ENCODE assay signal across 1 cellular context in genomic region chr17:82494236-82495055, GRCh38.
TF ChIP-seq lines count a peak whose summit lies in the region.

No MANE protein-coding gene starts in this region.

TF ChIP-seq in HepG2, 621 proteins besides CTCF, POLR2A, EP300 and RAD21 (continued from another document and continues in another):
- TF ChIP-seq HIC2 (CRISPR knock-in tag; IDR thresholded peaks at IDR 0.05; ENCODE audit: low read depth) (peak; percentile 89), THYN1 (CRISPR knock-in tag; IDR thresholded peaks at IDR 0.05; ENCODE audit: borderline replicate concordance, low read depth) (no peak), ZSCAN9 (CRISPR knock-in tag; IDR thresholded peaks at IDR 0.05; ENCODE audit: borderline replicate concordance) (peak; percentile 90), REPIN1 (CRISPR knock-in tag; IDR thresholded peaks at IDR 0.05; ENCODE audit: borderline replicate concordance, low read depth) (peak; percentile 99), TBX3 (IDR thresholded peaks at IDR 0.05; ENCODE audit: borderline replicate concordance) (peak; percentile 50; the same call in 1 of the 2 replicates), ZFP36L1 (CRISPR knock-in tag; IDR thresholded peaks at IDR 0.05) (0 out of 2 replicates have a peak, but pooled peaks have one; percentile 57), ZNF616 (CRISPR knock-in tag; IDR thresholded peaks at IDR 0.05; ENCODE audit: low read depth) (peak; percentile 25; the same call in 1 of the 2 replicates), SMAD3 (CRISPR knock-in tag; IDR thresholded peaks at IDR 0.05) (peak; percentile 95), CCAR2 (optimal IDR thresholded peaks at IDR 0.05; ENCODE audit: low read depth, low read length) (peak; percentile 97), ZFP62 (CRISPR knock-in tag; IDR thresholded peaks at IDR 0.05) (no peak), MIER3 (CRISPR knock-in tag; IDR thresholded peaks at IDR 0.05; ENCODE audit: borderline replicate concordance) (peak; percentile 98), ZNF281 (CRISPR knock-in tag; IDR thresholded peaks at IDR 0.05; ENCODE audit: borderline replicate concordance) (peak; percentile 58; the same call in 1 of the 2 replicates), TBL1XR1 (IDR thresholded peaks at IDR 0.05; ENCODE audit: borderline replicate concordance, low read length, partially characterized antibody) (no peak), ZNF550 (CRISPR knock-in tag; IDR thresholded peaks at IDR 0.05; ENCODE audit: borderline replicate concordance) (0 out of 2 replicates have a peak, but pooled peaks have one; percentile 46), ZNF776 (CRISPR knock-in tag; IDR thresholded peaks at IDR 0.05) (no peak; the same call in 1 of the 2 replicates), DPF2 (CRISPR knock-in tag; IDR thresholded peaks at IDR 0.05; ENCODE audit: borderline replicate concordance, low read depth) (peak; percentile 27; the same call in 1 of the 2 replicates), IRX3 (CRISPR knock-in tag; IDR thresholded peaks at IDR 0.05; ENCODE audit: borderline replicate concordance, low read depth) (peak; percentile 66; the same call in 1 of the 2 replicates), JUNB (CRISPR knock-in tag; IDR thresholded peaks at IDR 0.05; ENCODE audit: borderline replicate concordance) (no peak), U2AF1 (optimal IDR thresholded peaks at IDR 0.05; ENCODE audit: low read depth, low read length) (no peak), ZNF292 (CRISPR knock-in tag; IDR thresholded peaks at IDR 0.05; ENCODE audit: borderline replicate concordance, low read depth) (peak; percentile 24; the same call in 1 of the 2 replicates), TMF1 (CRISPR knock-in tag; IDR thresholded peaks at IDR 0.05; ENCODE audit: low read depth) (peak; percentile 74; the same call in 1 of the 2 replicates), SYNCRIP (IDR thresholded peaks at IDR 0.05; ENCODE audit: insufficient read depth, low read depth, low read length) (no peak), PBX2 (CRISPR knock-in tag; IDR thresholded peaks at IDR 0.05) (peak; percentile 10; the same call in 1 of the 2 replicates), CBFB (CRISPR knock-in tag; IDR thresholded peaks at IDR 0.05) (peak; percentile 89), KLF16 (CRISPR knock-in tag; IDR thresholded peaks at IDR 0.05) (peak in 1 of 2 experiments; percentile 95; a peak in 2 of 4 replicates), TOPORS (CRISPR knock-in tag; IDR thresholded peaks at IDR 0.05) (peak; percentile 87), TCF7L2 (IDR thresholded peaks at IDR 0.05; ENCODE audit: low read depth, low read length) (no peak), ZNF484 (CRISPR knock-in tag; IDR thresholded peaks at IDR 0.05; ENCODE audit: borderline replicate concordance, low read depth) (no peak; the same call in 1 of the 2 replicates), SOX6 (IDR thresholded peaks at IDR 0.05) (no peak), SOX6 (CRISPR knock-in tag; IDR thresholded peaks at IDR 0.05) (peak; percentile 79), GABPB1 (CRISPR knock-in tag; IDR thresholded peaks at IDR 0.05) (peak; percentile 75), ZNF160 (CRISPR knock-in tag; IDR thresholded peaks at IDR 0.05) (no peak; the same call in 1 of the 2 replicates), ARID2 (CRISPR knock-in tag; IDR thresholded peaks at IDR 0.05; ENCODE audit: borderline replicate concordance) (no peak), NR2C2 (CRISPR knock-in tag; IDR thresholded peaks at IDR 0.05; ENCODE audit: borderline replicate concordance) (peak; percentile 74; the same call in 1 of the 2 replicates), ZNF501 (CRISPR knock-in tag; IDR thresholded peaks at IDR 0.05) (peak; percentile 95), BRCA1 (CRISPR knock-in tag; IDR thresholded peaks at IDR 0.05) (0 out of 2 replicates have a peak, but pooled peaks have one; percentile 65), ZNF713 (CRISPR knock-in tag; IDR thresholded peaks at IDR 0.05) (0 out of 2 replicates have a peak, but pooled peaks have one; percentile 61), ZEB1 (IDR thresholded peaks at IDR 0.05; ENCODE audit: insufficient replicate concordance, low read depth) (no peak), ZSCAN12 (CRISPR knock-in tag; IDR thresholded peaks at IDR 0.05) (no peak; the same call in 1 of the 2 replicates), KDM4B (CRISPR knock-in tag; IDR thresholded peaks at IDR 0.05) (peak; percentile 83), YEATS4 (CRISPR knock-in tag; IDR thresholded peaks at IDR 0.05; ENCODE audit: borderline replicate concordance) (peak; percentile 53), NFRKB (IDR thresholded peaks at IDR 0.05) (no peak), ZNF235 (CRISPR knock-in tag; IDR thresholded peaks at IDR 0.05; ENCODE audit: borderline replicate concordance) (peak; percentile 55; the same call in 1 of the 2 replicates), REL (CRISPR knock-in tag; conservative IDR thresholded peaks at IDR 0.05) (no peak), ZNF274 (CRISPR knock-in tag; IDR thresholded peaks at IDR 0.05) (peak; percentile 62; the same call in 1 of the 2 replicates), NONO (IDR thresholded peaks at IDR 0.05) (no peak), NONO (CRISPR knock-in tag; conservative IDR thresholded peaks at IDR 0.05) (peak; percentile 89), FOXM1 (CRISPR knock-in tag; IDR thresholded peaks at IDR 0.05) (peak; percentile 64; the same call in 1 of the 2 replicates), TRIM22 (IDR thresholded peaks at IDR 0.05) (no peak)
- TF ChIP-seq, protein P1, sequence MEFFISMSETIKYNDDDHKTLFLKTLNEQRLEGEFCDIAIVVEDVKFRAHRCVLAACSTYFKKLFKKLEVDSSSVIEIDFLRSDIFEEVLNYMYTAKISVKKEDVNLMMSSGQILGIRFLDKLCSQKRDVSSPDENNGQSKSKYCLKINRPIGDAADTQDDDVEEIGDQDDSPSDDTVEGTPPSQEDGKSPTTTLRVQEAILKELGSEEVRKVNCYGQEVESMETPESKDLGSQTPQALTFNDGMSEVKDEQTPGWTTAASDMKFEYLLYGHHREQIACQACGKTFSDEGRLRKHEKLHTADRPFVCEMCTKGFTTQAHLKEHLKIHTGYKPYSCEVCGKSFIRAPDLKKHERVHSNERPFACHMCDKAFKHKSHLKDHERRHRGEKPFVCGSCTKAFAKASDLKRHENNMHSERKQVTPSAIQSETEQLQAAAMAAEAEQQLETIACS (CRISPR knock-in tag; IDR thresholded peaks at IDR 0.05) = no peak
- TF ChIP-seq, protein P2, sequence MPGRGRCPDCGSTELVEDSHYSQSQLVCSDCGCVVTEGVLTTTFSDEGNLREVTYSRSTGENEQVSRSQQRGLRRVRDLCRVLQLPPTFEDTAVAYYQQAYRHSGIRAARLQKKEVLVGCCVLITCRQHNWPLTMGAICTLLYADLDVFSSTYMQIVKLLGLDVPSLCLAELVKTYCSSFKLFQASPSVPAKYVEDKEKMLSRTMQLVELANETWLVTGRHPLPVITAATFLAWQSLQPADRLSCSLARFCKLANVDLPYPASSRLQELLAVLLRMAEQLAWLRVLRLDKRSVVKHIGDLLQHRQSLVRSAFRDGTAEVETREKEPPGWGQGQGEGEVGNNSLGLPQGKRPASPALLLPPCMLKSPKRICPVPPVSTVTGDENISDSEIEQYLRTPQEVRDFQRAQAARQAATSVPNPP (CRISPR knock-in tag; IDR thresholded peaks at IDR 0.05) = peak; percentile 64; the same call in 1 of the 2 replicates
- TF ChIP-seq, protein P3, sequence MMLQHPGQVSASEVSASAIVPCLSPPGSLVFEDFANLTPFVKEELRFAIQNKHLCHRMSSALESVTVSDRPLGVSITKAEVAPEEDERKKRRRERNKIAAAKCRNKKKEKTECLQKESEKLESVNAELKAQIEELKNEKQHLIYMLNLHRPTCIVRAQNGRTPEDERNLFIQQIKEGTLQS (CRISPR knock-in tag; IDR thresholded peaks at IDR 0.05) = no peak
- TF ChIP-seq, protein P4, sequence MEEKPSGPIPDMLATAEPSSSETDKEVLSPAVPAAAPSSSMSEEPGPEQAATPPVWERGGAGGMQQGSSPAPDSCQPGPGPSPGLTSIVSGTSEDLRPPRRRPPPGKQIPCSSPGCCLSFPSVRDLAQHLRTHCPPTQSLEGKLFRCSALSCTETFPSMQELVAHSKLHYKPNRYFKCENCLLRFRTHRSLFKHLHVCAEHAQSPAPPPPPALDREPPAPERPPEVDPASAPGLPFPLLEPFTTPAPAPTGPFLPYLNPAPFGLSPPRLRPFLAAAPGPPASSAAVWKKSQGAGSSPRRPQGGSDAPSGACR (CRISPR knock-in tag; IDR thresholded peaks at IDR 0.05) = peak; percentile 98
- TF ChIP-seq, protein P5, sequence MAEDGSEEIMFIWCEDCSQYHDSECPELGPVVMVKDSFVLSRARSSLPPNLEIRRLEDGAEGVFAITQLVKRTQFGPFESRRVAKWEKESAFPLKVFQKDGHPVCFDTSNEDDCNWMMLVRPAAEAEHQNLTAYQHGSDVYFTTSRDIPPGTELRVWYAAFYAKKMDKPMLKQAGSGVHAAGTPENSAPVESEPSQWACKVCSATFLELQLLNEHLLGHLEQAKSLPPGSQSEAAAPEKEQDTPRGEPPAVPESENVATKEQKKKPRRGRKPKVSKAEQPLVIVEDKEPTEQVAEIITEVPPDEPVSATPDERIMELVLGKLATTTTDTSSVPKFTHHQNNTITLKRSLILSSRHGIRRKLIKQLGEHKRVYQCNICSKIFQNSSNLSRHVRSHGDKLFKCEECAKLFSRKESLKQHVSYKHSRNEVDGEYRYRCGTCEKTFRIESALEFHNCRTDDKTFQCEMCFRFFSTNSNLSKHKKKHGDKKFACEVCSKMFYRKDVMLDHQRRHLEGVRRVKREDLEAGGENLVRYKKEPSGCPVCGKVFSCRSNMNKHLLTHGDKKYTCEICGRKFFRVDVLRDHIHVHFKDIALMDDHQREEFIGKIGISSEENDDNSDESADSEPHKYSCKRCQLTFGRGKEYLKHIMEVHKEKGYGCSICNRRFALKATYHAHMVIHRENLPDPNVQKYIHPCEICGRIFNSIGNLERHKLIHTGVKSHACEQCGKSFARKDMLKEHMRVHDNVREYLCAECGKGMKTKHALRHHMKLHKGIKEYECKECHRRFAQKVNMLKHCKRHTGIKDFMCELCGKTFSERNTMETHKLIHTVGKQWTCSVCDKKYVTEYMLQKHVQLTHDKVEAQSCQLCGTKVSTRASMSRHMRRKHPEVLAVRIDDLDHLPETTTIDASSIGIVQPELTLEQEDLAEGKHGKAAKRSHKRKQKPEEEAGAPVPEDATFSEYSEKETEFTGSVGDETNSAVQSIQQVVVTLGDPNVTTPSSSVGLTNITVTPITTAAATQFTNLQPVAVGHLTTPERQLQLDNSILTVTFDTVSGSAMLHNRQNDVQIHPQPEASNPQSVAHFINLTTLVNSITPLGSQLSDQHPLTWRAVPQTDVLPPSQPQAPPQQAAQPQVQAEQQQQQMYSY (CRISPR knock-in tag; IDR thresholded peaks at IDR 0.05) = peak; percentile 25; the same call in 1 of the 2 replicates
